Comparison of ENCODE assay signal across 14 cellular contexts in genomic region chr2:189559579-189560272, GRCh38. TPM values are rescaled to one million over a fixed set of nuclear protein-coding genes. Genes with fewer than 3 reads are reported as not detected.
A peak's percentile ranks its signal among the peaks of the same experiment; 100 is the strongest.
DNase-seq lines count a peak whose midpoint lies in the region; TF ChIP-seq lines count a peak whose summit lies in the region.
"Had no signal": no experiment of that assay in that cellular context is flagged by ENCODE, and none has a peak within 500 bp of the region (broad histone marks: within the 10 kb centered on the region; RNA-seq: fewer than 3 reads in every experiment).

No MANE protein-coding gene starts in this region.

- H3K27me3 Mint-ChIP-seq in mesothelial cell of epicardium (ENCODE audit: low read depth): no peaks in the 10 kb centered on the region

- no peaks in the 10 kb centered on the region for H3K27me3 ChIP-seq in transverse colon

- 69 to 76% methylated on average over 2 of the region's 2 CpGs for WGBS in transverse colon (ENCODE audit: low coverage in 1 of 2), 2 donors

- H3K4me1 Mint-ChIP-seq in mesothelial cell of epicardium: peaks cover 70% of the 10 kb centered on the region

- DNase-seq in amniotic epithelial cell (ENCODE audit: low read depth) (peak; percentile 42), fibroblast of peridontal ligament (ENCODE audit: extremely low read depth) (peak; percentile 66), mesothelial cell of epicardium (ENCODE audit: low spot score in 2 of 2, unreplicated experiment in 2 of 2) (no peak), transverse colon (no peak), posterior cingulate gyrus (no peak), DMS153 treated with DMSO at 0.1 percent for 48 hours (lab: John Stamatoyannopoulos, UW; ENCODE audit: unreplicated experiment) (no peak), NOMO-1 treated with DMSO at 0.1 percent for 48 hours (lab: John Stamatoyannopoulos, UW; ENCODE audit: unreplicated experiment) (no peak), head of caudate nucleus (no peak)
- DNase-seq: CD8-positive, alpha-beta T cell; GF-D8; H9; MM.1S; NCI-H2171; SK-N-SH had no signal

- no peaks in the 10 kb centered on the region for H3K9me3 ChIP-seq in transverse colon
- H3K9me3 ChIP-seq: SK-N-SH had no signal

- peaks cover 13% of the 10 kb centered on the region for H3K36me3 Mint-ChIP-seq in mesothelial cell of epicardium

- no peaks in the 10 kb centered on the region for H3K9me3 Mint-ChIP-seq in mesothelial cell of epicardium
- H3K9me3 Mint-ChIP-seq: CD8-positive, alpha-beta T cell; H9 had no signal

- no peak for TF ChIP-seq CTCF in mesothelial cell of epicardium (IDR thresholded peaks at IDR 0.05; ENCODE audit: unreplicated experiment)
- no peak for TF ChIP-seq CTCF in transverse colon (IDR thresholded peaks at IDR 0.05)

- H3K36me3 ChIP-seq in transverse colon: peaks cover 0 to 12% (median 4%) of the 10 kb centered on the region in 4 donors

- intact Hi-C loops in transverse colon (cut with DNase I; ENCODE audit: low total_unique reads): no loop called here
- intact Hi-C loops in posterior cingulate gyrus (cut with DNase I): no loop called here
- intact Hi-C loops in head of caudate nucleus (cut with DNase I): no loop called here

- TF ChIP-seq EP300 in transverse colon (IDR thresholded peaks at IDR 0.05; ENCODE audit: low read depth): no peak

- peaks cover 3 to 73% (median 26%) of the 10 kb centered on the region in 4 donors for H3K4me1 ChIP-seq in transverse colon

- in situ Hi-C loops in transverse colon (cut with MboI; ENCODE audit: low pct_ligation_motif_present in 1 of 4, low pct_unique_long_range_greater_than_20kb in 1 of 4, low sequenced_read_pairs in 3 of 4): no loop called here

- H3K27ac ChIP-seq in transverse colon: peak overlapping the region in 3 of 4 donors; percentile 16 to 60 (median 35)

- no peak for TF ChIP-seq POLR2A in transverse colon (IDR thresholded peaks at IDR 0.05)

- no peak overlapping the region for H3K4me3 Mint-ChIP-seq in mesothelial cell of epicardium
- H3K4me3 Mint-ChIP-seq: CD8-positive, alpha-beta T cell; H9 had no signal

- H3K27ac Mint-ChIP-seq in mesothelial cell of epicardium: peak overlapping the region; percentile 89
- H3K27ac Mint-ChIP-seq: CD8-positive, alpha-beta T cell had no signal

- no peak overlapping the region for H3K4me3 ChIP-seq in transverse colon

RNA-seq across cellular contexts. Expression of gene SLC40A1, which starts 20.9 kb away (rescaled TPM):
- total RNA-seq in mesothelial cell of epicardium (152 to 156 TPM (median 154 TPM) in 3 replicates), transverse colon (100 to 1,000 TPM in 2 of 4 donors, 10 to 100 TPM in 2; 26.3 to 345 (median 186) TPM)
- total RNA-seq: H9 had no signal

Comparison
In these comparisons a context has a peak if more than half of its experiments do, and no peak if none do; other contexts are left out.
1. DNase-seq: peak in amniotic epithelial cell (single experiment) and fibroblast of peridontal ligament (single experiment); none in mesothelial cell of epicardium (0 of 2), transverse colon (single experiment), posterior cingulate gyrus (0 of 10), DMS153 treated with DMSO at 0.1 percent for 48 hours (single experiment), NOMO-1 treated with DMSO at 0.1 percent for 48 hours (single experiment) and head of caudate nucleus (0 of 42).